ENCODE assay signal across 8 cellular contexts in genomic region chr16:57039148-57039812, GRCh38. TPM values are rescaled to one million over a fixed set of nuclear protein-coding genes. Genes with fewer than 3 reads are reported as not detected.
DNase-seq lines count a peak whose midpoint lies in the region; ATAC-seq and TF ChIP-seq lines count a peak whose summit lies in the region.

No MANE protein-coding gene starts in this region.

- H3K27ac ChIP-seq in OCI-LY3 (ENCODE audit: low read length) (peak overlapping the region; percentile 99), upper lobe of left lung (peak overlapping the region; percentile 41 to 81 (median 72))

- H3K4me2 ChIP-seq in OCI-LY3 (ENCODE audit: low read length): peak overlapping the region; percentile 40

- H3K9me3 ChIP-seq in OCI-LY3 (ENCODE audit: insufficient read depth, low read length): no peaks in the 10 kb centered on the region
- H3K9me3 ChIP-seq in upper lobe of left lung: no peaks in the 10 kb centered on the region
- H3K9me3 ChIP-seq in BE2C: no peaks in the 10 kb centered on the region

- peak overlapping the region; percentile 87 for H3K9ac ChIP-seq in OCI-LY3 (ENCODE audit: low read length)

- 0 out of 2 replicates have a peak, but pooled peaks cover 3% of the 10 kb centered on the region for H3K79me2 ChIP-seq in OCI-LY3 (ENCODE audit: low read length)

- peak in 1 of 4 donors; percentile 36 for TF ChIP-seq POLR2A in upper lobe of left lung (IDR thresholded peaks at IDR 0.05)

- peaks cover 63% of the 10 kb centered on the region for H3K4me1 ChIP-seq in OCI-LY3 (ENCODE audit: low read length)
- H3K4me1 ChIP-seq in upper lobe of left lung: peaks cover 16 to 38% (median 34%) of the 10 kb centered on the region in 4 donors
- H3K4me1 ChIP-seq in BE2C: no peaks in the 10 kb centered on the region

- no peak overlapping the region for H2AFZ ChIP-seq in OCI-LY3 (ENCODE audit: low read depth, low read length)

- peak in 1 of 2 donors; percentile 54 for ATAC-seq in upper lobe of left lung (ENCODE audit: low FRiP score in 2 of 2)

- no peaks in the 10 kb centered on the region for H4K20me1 ChIP-seq in OCI-LY3 (ENCODE audit: insufficient read depth, low read length)

- DNase-seq in stimulated activated CD4-positive, alpha-beta T cell treated with anti-CD3 and anti-CD28 coated beads, Interleukin-15, amount 100 ng/mL, for 24 hours: peak; percentile 43
- no peak for DNase-seq in stimulated activated CD4-positive, alpha-beta T cell treated with anti-CD3 and anti-CD28 coated beads, Interleukin-4, amount 100 ng/mL, for 4 hours
- DNase-seq in fibroblast of peridontal ligament (ENCODE audit: extremely low read depth) (peak; percentile 81), upper lobe of left lung (peak in 1 of 2 donors; percentile 54), DMS79 (lab: John Stamatoyannopoulos, UW) (no peak), BE2C (no peak), NCI-H2081 (lab: John Stamatoyannopoulos, UW) (no peak)

- peaks cover 26% of the 10 kb centered on the region for H3K36me3 ChIP-seq in OCI-LY3 (replicated peaks; ENCODE audit: low read depth, low read length)
- peaks cover 5 to 79% (median 39%) of the 10 kb centered on the region in 4 donors for H3K36me3 ChIP-seq in upper lobe of left lung
- H3K36me3 ChIP-seq in BE2C: no peaks in the 10 kb centered on the region

- H3K4me3 ChIP-seq in OCI-LY3 (ENCODE audit: low read length) (peak overlapping the region; percentile 3; the same call in 1 of the 2 replicates), upper lobe of left lung (peak overlapping the region in 1 of 4 donors; percentile 0), BE2C (ENCODE audit: low read depth, low read length) (no peak overlapping the region)

- TF ChIP-seq CTCF in OCI-LY3 (IDR thresholded peaks at IDR 0.05; ENCODE audit: low read depth, low read length) (no peak), upper lobe of left lung (IDR thresholded peaks at IDR 0.05) (no peak), BE2C (IDR thresholded peaks at IDR 0.05; ENCODE audit: low read depth, low read length) (no peak)

- no peak for TF ChIP-seq EP300 in upper lobe of left lung (IDR thresholded peaks at IDR 0.05)

- WGBS in upper lobe of left lung, 2 donors: 50 to 57% methylated on average over 5 of the region's 5 CpGs

- no peaks in the 10 kb centered on the region for H3K27me3 ChIP-seq in OCI-LY3 (ENCODE audit: low read depth, low read length)
- H3K27me3 ChIP-seq in upper lobe of left lung: no peaks in the 10 kb centered on the region
- H3K27me3 ChIP-seq in BE2C: no peaks in the 10 kb centered on the region

RNA-seq across cellular contexts. Expression of gene NLRC5, which starts 49.9 kb away (rescaled TPM):
- total RNA-seq in upper lobe of left lung: 100 to 1,000 TPM in 2 of 6 donors, 10 to 100 TPM in 4; 29.2 to 361 (median 52.7) TPM
- 11.6 TPM for polyA plus RNA-seq in BE2C (2012; ENCODE audit: insufficient read depth, insufficient read length, low read depth)

RNA-seq across cellular contexts. Expression of gene CPNE2, which starts 53.1 kb away (rescaled TPM):
- 10 to 100 TPM; 39.4 to 58.7 (median 53.1) TPM for total RNA-seq in upper lobe of left lung
- 28.1 TPM for polyA plus RNA-seq in BE2C (2012; ENCODE audit: insufficient read depth, insufficient read length, low read depth)

Comparison
In these comparisons a context has a peak if more than half of its experiments do, and no peak if none do; other contexts are left out.
1. DNase-seq: peak in stimulated activated CD4-positive, alpha-beta T cell treated with anti-CD3 and anti-CD28 coated beads, Interleukin-15, amount 100 ng/mL, for 24 hours (single experiment) and fibroblast of peridontal ligament (single experiment); none in stimulated activated CD4-positive, alpha-beta T cell treated with anti-CD3 and anti-CD28 coated beads, Interleukin-4, amount 100 ng/mL, for 4 hours (0 of 2), DMS79 (single experiment), BE2C (single experiment) and NCI-H2081 (0 of 2).